ENCODE assay signal across 19 cellular contexts in the genomic region with DNA sequence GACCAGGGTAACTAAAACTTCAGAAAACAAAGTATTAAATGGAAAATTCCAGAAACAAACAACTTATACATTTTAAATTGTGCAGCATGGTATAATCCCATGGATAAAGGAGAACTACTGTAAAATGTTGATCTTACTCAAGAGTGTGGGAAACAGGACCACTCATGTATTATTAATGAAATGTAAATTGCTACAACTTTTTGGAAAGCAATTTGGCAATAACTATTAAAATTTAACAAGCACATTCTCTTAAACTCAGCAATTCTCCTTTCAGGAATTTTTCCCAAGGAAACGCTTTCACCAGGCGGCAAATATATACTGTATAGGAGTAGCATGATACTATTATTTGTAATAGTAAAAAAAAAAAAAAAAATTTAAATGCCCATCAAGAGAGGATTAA.
DNase-seq lines count a peak whose midpoint lies in the region; ATAC-seq and TF ChIP-seq lines count a peak whose summit lies in the region.
"Had no signal": no experiment of that assay in that cellular context is flagged by ENCODE, and none has a peak within 500 bp of the region (broad histone marks: within the 10 kb centered on the region; RNA-seq: fewer than 3 reads in every experiment).

No MANE protein-coding gene starts in this region.

- peaks cover 42% of the 10 kb centered on the region for H3K4me1 Mint-ChIP-seq in activated CD4-positive, alpha-beta memory T cell treated with anti-CD3 and anti-CD28 coated beads for 36 hours (ENCODE audit: low read depth)
- peaks cover 42% of the 10 kb centered on the region for H3K4me1 Mint-ChIP-seq in activated CD4-positive, alpha-beta memory T cell treated with anti-CD3 and anti-CD28 coated beads, Interleukin-2, amount 10 ng/mL, durations not matched to agents 7 days and 5 days
- H3K4me1 Mint-ChIP-seq in CD4-positive, alpha-beta T cell (ENCODE audit: low read depth) = peaks cover 44% of the 10 kb centered on the region
- peaks cover 36 to 46% (median 40%) of the 10 kb centered on the region in 7 donors for H3K4me1 Mint-ChIP-seq in naive thymus-derived CD4-positive, alpha-beta T cell

- H3K4me1 ChIP-seq in OCI-LY1 (ENCODE audit: insufficient read depth, low read length, severe bottlenecking) = peaks cover 74% of the 10 kb centered on the region
- peaks cover 59 to 74% of the 10 kb centered on the region in 2 donors for H3K4me1 ChIP-seq in naive thymus-derived CD4-positive, alpha-beta T cell (ENCODE audit: control insufficient read depth in 2 of 2, insufficient read depth in 2 of 2, low read length in 2 of 2)
- H3K4me1 ChIP-seq in stomach = peaks cover 0 to 12% (median 0%) of the 10 kb centered on the region in 4 donors
- no peaks in the 10 kb centered on the region for H3K4me1 ChIP-seq in hepatocyte (ENCODE audit: insufficient read depth)

- no peak for TF ChIP-seq EP300 in stomach (IDR thresholded peaks at IDR 0.05)

- no peak for TF ChIP-seq CTCF in CD4-positive, alpha-beta T cell (IDR thresholded peaks at IDR 0.05)
- TF ChIP-seq CTCF in OCI-LY1 (IDR thresholded peaks at IDR 0.05; ENCODE audit: low read length) (no peak), GM10248 (IDR thresholded peaks at IDR 0.05; ENCODE audit: control extremely low read depth, extremely low read depth, low read depth, missing control alignments) (no peak), stomach (IDR thresholded peaks at IDR 0.05) (no peak), hepatocyte (IDR thresholded peaks at IDR 0.05; ENCODE audit: poor library complexity) (no peak)

- H3K27me3 Mint-ChIP-seq in activated CD4-positive, alpha-beta memory T cell treated with anti-CD3 and anti-CD28 coated beads for 36 hours = no peaks in the 10 kb centered on the region
- H3K27me3 Mint-ChIP-seq in activated CD4-positive, alpha-beta memory T cell treated with anti-CD3 and anti-CD28 coated beads, Interleukin-2, amount 10 ng/mL, durations not matched to agents 7 days and 5 days = no peaks in the 10 kb centered on the region
- no peaks in the 10 kb centered on the region for H3K27me3 Mint-ChIP-seq in CD4-positive, alpha-beta T cell
- H3K27me3 Mint-ChIP-seq in naive thymus-derived CD4-positive, alpha-beta T cell = no peaks in the 10 kb centered on the region
- H3K27me3 Mint-ChIP-seq: CD8-positive, alpha-beta memory T cell had no signal

- H3K9ac ChIP-seq in OCI-LY1 (ENCODE audit: low read length) = peak overlapping the region; percentile 35; the same call in 1 of the 2 replicates

- H3K79me2 ChIP-seq in OCI-LY1 (ENCODE audit: insufficient read depth, low read length) = no peaks in the 10 kb centered on the region
- no peaks in the 10 kb centered on the region for H3K79me2 ChIP-seq in hepatocyte

- TF ChIP-seq POLR2A in stomach (IDR thresholded peaks at IDR 0.05) = no peak

- H3K9me2 ChIP-seq in OCI-LY1 (ENCODE audit: low read depth, low read length) (no peaks in the 10 kb centered on the region), hepatocyte (replicated peaks; ENCODE audit: insufficient read depth) (no peaks in the 10 kb centered on the region)

- no peaks in the 10 kb centered on the region for H4K20me1 ChIP-seq in OCI-LY1 (ENCODE audit: insufficient read depth, low read length)
- H4K20me1 ChIP-seq in hepatocyte (ENCODE audit: insufficient read depth, poor library complexity, severe bottlenecking) = no peaks in the 10 kb centered on the region

- H3K4me2 ChIP-seq in OCI-LY1 (ENCODE audit: low read length) = 0 out of 2 replicates have a peak overlapping the region, but pooled peaks have one; percentile 15
- no peak overlapping the region for H3K4me2 ChIP-seq in hepatocyte
- H3K4me2 ChIP-seq: PC-9 had no signal

- no peak overlapping the region for H2AFZ ChIP-seq in OCI-LY1 (ENCODE audit: low read length)
- H2AFZ ChIP-seq in hepatocyte = no peak overlapping the region
- H2AFZ ChIP-seq: PC-9 had no signal

- DNase-seq in activated CD4-positive, alpha-beta memory T cell treated with anti-CD3 and anti-CD28 coated beads for 36 hours = no peak
- no peak for DNase-seq in activated CD4-positive, alpha-beta memory T cell treated with anti-CD3 and anti-CD28 coated beads, Interleukin-2, amount 10 ng/mL, durations not matched to agents 7 days and 5 days
- no peak for DNase-seq in CD4-positive, alpha-beta T cell
- no peak for DNase-seq in naive thymus-derived CD4-positive, alpha-beta T cell
- DNase-seq in GM10248 (ENCODE audit: extremely low spot score) = no peak
- no peak for DNase-seq in stomach
- no peak for DNase-seq in hepatocyte (ENCODE audit: low spot score)
- DNase-seq: CD8-positive, alpha-beta memory T cell; DMS53; KBM-7; NCI-H1417 treated with DMSO at 0.1 percent for 48 hours; NCI-H2029; NCI-H345; NCI-H524 treated with DMSO at 0.1 percent for 48 hours; PC-9; SIG-M5 had no signal

- WGBS in stomach, 5 donors = 91 to 99% (median 96%) methylated on average over 2 of the region's 2 CpGs
- 82% methylated on average over 2 of the region's 2 CpGs for WGBS in hepatocyte (ENCODE audit: low lambda C conversion rate, missing lambda C conversion rate)

- no peak overlapping the region for H3K27ac ChIP-seq in CD4-positive, alpha-beta T cell (ENCODE audit: low read depth, low read length)
- H3K27ac ChIP-seq in OCI-LY1 (ENCODE audit: low read depth, low read length, poor library complexity, severe bottlenecking) = peak overlapping the region; percentile 91
- peak overlapping the region; percentile 52 for H3K27ac ChIP-seq in naive thymus-derived CD4-positive, alpha-beta T cell (ENCODE audit: low read depth, low read length)
- no peak overlapping the region for H3K27ac ChIP-seq in stomach
- H3K27ac ChIP-seq in hepatocyte = no peak overlapping the region
- H3K27ac ChIP-seq: PC-9, RWPE1 had no signal

- H3K4me3 ChIP-seq in OCI-LY1 (ENCODE audit: low read depth, low read length, poor library complexity, severe bottlenecking) = no peak overlapping the region
- H3K4me3 ChIP-seq in naive thymus-derived CD4-positive, alpha-beta T cell (ENCODE audit: low read length) = no peak overlapping the region
- no peak overlapping the region for H3K4me3 ChIP-seq in stomach
- no peak overlapping the region for H3K4me3 ChIP-seq in hepatocyte
- H3K4me3 ChIP-seq: PC-9 had no signal

- H3K27ac Mint-ChIP-seq in activated CD4-positive, alpha-beta memory T cell treated with anti-CD3 and anti-CD28 coated beads for 36 hours = peak overlapping the region; percentile 74
- no peak overlapping the region for H3K27ac Mint-ChIP-seq in activated CD4-positive, alpha-beta memory T cell treated with anti-CD3 and anti-CD28 coated beads, Interleukin-2, amount 10 ng/mL, durations not matched to agents 7 days and 5 days
- H3K27ac Mint-ChIP-seq in CD4-positive, alpha-beta T cell = peak overlapping the region; percentile 98
- peak overlapping the region in 6 of 9 donors; percentile 34 to 96 (median 72) for H3K27ac Mint-ChIP-seq in naive thymus-derived CD4-positive, alpha-beta T cell

- peaks cover 19% of the 10 kb centered on the region for H3K36me3 Mint-ChIP-seq in activated CD4-positive, alpha-beta memory T cell treated with anti-CD3 and anti-CD28 coated beads for 36 hours
- H3K36me3 Mint-ChIP-seq in activated CD4-positive, alpha-beta memory T cell treated with anti-CD3 and anti-CD28 coated beads, Interleukin-2, amount 10 ng/mL, durations not matched to agents 7 days and 5 days (ENCODE audit: low read depth) = peaks cover 5% of the 10 kb centered on the region
- H3K36me3 Mint-ChIP-seq in CD4-positive, alpha-beta T cell (ENCODE audit: low read depth) = peaks cover 6% of the 10 kb centered on the region
- peaks cover 0 to 7% (median 0%) of the 10 kb centered on the region in 5 donors for H3K36me3 Mint-ChIP-seq in naive thymus-derived CD4-positive, alpha-beta T cell

- H3K36me3 ChIP-seq in OCI-LY1 (ENCODE audit: insufficient read depth, low read length) (no peaks in the 10 kb centered on the region), stomach (no peaks in the 10 kb centered on the region), hepatocyte (replicated peaks; ENCODE audit: insufficient read depth, low read depth) (no peaks in the 10 kb centered on the region)
- H3K36me3 ChIP-seq in naive thymus-derived CD4-positive, alpha-beta T cell (ENCODE audit: control insufficient read depth in 2 of 3, insufficient read depth in 3 of 3, low read length in 3 of 3) = no peaks in the 10 kb centered on the region

- H3K27me3 ChIP-seq in CD4-positive, alpha-beta T cell (ENCODE audit: control insufficient read depth, insufficient read depth, low read length) = no peaks in the 10 kb centered on the region
- H3K27me3 ChIP-seq in OCI-LY1 (ENCODE audit: insufficient read depth, low read length) (no peaks in the 10 kb centered on the region), stomach (no peaks in the 10 kb centered on the region), hepatocyte (no peaks in the 10 kb centered on the region)
- H3K27me3 ChIP-seq in naive thymus-derived CD4-positive, alpha-beta T cell (ENCODE audit: control insufficient read depth in 2 of 2, insufficient read depth in 2 of 2, low read length in 2 of 2) = no peaks in the 10 kb centered on the region

- H3K4me3 Mint-ChIP-seq in activated CD4-positive, alpha-beta memory T cell treated with anti-CD3 and anti-CD28 coated beads for 36 hours = peak overlapping the region; percentile 20
- no peak overlapping the region for H3K4me3 Mint-ChIP-seq in activated CD4-positive, alpha-beta memory T cell treated with anti-CD3 and anti-CD28 coated beads, Interleukin-2, amount 10 ng/mL, durations not matched to agents 7 days and 5 days
- no peak overlapping the region for H3K4me3 Mint-ChIP-seq in CD4-positive, alpha-beta T cell
- peak overlapping the region in 4 of 10 donors; percentile 28 to 81 (median 66) for H3K4me3 Mint-ChIP-seq in naive thymus-derived CD4-positive, alpha-beta T cell

- no peaks in the 10 kb centered on the region for H3F3A ChIP-seq in OCI-LY1 (ENCODE audit: insufficient read depth, low read length)

- peaks cover 8% of the 10 kb centered on the region for H3K9me3 ChIP-seq in CD4-positive, alpha-beta T cell (ENCODE audit: control insufficient read depth, low read length)
- H3K9me3 ChIP-seq in OCI-LY1 (ENCODE audit: low read length) (peaks cover 12% of the 10 kb centered on the region), stomach (no peaks in the 10 kb centered on the region), hepatocyte (ENCODE audit: low read depth) (no peaks in the 10 kb centered on the region)
- H3K9me3 ChIP-seq in naive thymus-derived CD4-positive, alpha-beta T cell (ENCODE audit: control insufficient read depth in 2 of 3, low read length in 3 of 3) = peaks cover 0 to 12% (median 0%) of the 10 kb centered on the region in 3 experiments

- intact Hi-C loops in activated CD4-positive, alpha-beta memory T cell treated with anti-CD3 and anti-CD28 coated beads for 36 hours (cut with micrococcal nuclease) = loop anchor here (10.0 kb wide), 1 partner anchor 819 kb away; no protein-coding TSS in a partner anchor
- intact Hi-C loops in CD4-positive, alpha-beta T cell (cut with DNase I, micrococcal nuclease) = loop anchor here in 1 of 2 experiments (5.0 kb wide), 1 partner anchor 147 kb away; no protein-coding TSS in a partner anchor
- intact Hi-C loops in naive thymus-derived CD4-positive, alpha-beta T cell (cut with micrococcal nuclease) = loop anchor here (5.0 to 10.0 kb wide), 5 partner anchors 37 to 1639 kb away; partner anchors contain the start of genes ARID2 (in 1 of the 2), HDAC7 (in 1 of the 2), SENP1 (in 1 of the 2) and SLC38A1 (in 1 of the 2)
- intact Hi-C loops in stomach (cut with DNase I; ENCODE audit: low total_unique reads) = no loop called here

- ATAC-seq in CD4-positive, alpha-beta T cell (ENCODE audit: poor library complexity) = no peak
- ATAC-seq in naive thymus-derived CD4-positive, alpha-beta T cell = no peak
- ATAC-seq: HepG2 had no signal

- H3K9me3 Mint-ChIP-seq in activated CD4-positive, alpha-beta memory T cell treated with anti-CD3 and anti-CD28 coated beads for 36 hours = peaks cover 3% of the 10 kb centered on the region
- H3K9me3 Mint-ChIP-seq in activated CD4-positive, alpha-beta memory T cell treated with anti-CD3 and anti-CD28 coated beads, Interleukin-2, amount 10 ng/mL, durations not matched to agents 7 days and 5 days = peaks cover 2% of the 10 kb centered on the region
- no peaks in the 10 kb centered on the region for H3K9me3 Mint-ChIP-seq in CD4-positive, alpha-beta T cell
- peaks cover 0 to 7% (median 2%) of the 10 kb centered on the region in 11 donors for H3K9me3 Mint-ChIP-seq in naive thymus-derived CD4-positive, alpha-beta T cell
- H3K9me3 Mint-ChIP-seq: CD8-positive, alpha-beta memory T cell had no signal

- POLR2A ChIA-PET in activated CD4-positive, alpha-beta memory T cell treated with anti-CD3 and anti-CD28 coated beads for 36 hours (lab: Charles Lee) = interaction anchor here (1.0 to 1.6 kb wide), 4 partner anchors 27 to 156 kb away, joined by 3 to 10 read pairs (median 4); no protein-coding TSS in a partner anchor
- POLR2A ChIA-PET in activated CD4-positive, alpha-beta memory T cell treated with anti-CD3 and anti-CD28 coated beads, Interleukin-2, amount 10 ng/mL, durations not matched to agents 7 days and 5 days (lab: Charles Lee) = interaction anchor here (0.6 to 5.7 kb wide), 6 partner anchors 16 to 991 kb away, joined by 3 to 97 read pairs (median 4); no protein-coding TSS in a partner anchor
- POLR2A ChIA-PET in CD4-positive, alpha-beta T cell (lab: Charles Lee) = interaction anchor here (0.6 to 1.8 kb wide), 5 partner anchors 17 to 332 kb away, joined by 3 to 5 read pairs (median 4); partner anchors contain the start of genes AMIGO2 and PCED1B
- POLR2A ChIA-PET in naive thymus-derived CD4-positive, alpha-beta T cell (lab: Charles Lee) = interaction anchor here (0.7 to 2.3 kb wide), 8 partner anchors 12 to 242 kb away, joined by 3 to 5 read pairs (median 4); no protein-coding TSS in a partner anchor
- POLR2A ChIA-PET in GM10248 (lab: Yijun Ruan, JAX) = interaction anchor here (0.6 kb wide), 1 partner anchor 1373 kb away, joined by 4 read pairs; no protein-coding TSS in a partner anchor

- CTCF ChIA-PET in activated CD4-positive, alpha-beta memory T cell treated with anti-CD3 and anti-CD28 coated beads for 36 hours (lab: Charles Lee) = interaction anchor here (1.2 to 5.5 kb wide), 3 partner anchors 12 to 32 kb away, joined by 3 to 56 read pairs (median 3); no protein-coding TSS in a partner anchor
- CTCF ChIA-PET in activated CD4-positive, alpha-beta memory T cell treated with anti-CD3 and anti-CD28 coated beads, Interleukin-2, amount 10 ng/mL, durations not matched to agents 7 days and 5 days (lab: Charles Lee) = no interaction called here
- CTCF ChIA-PET in CD4-positive, alpha-beta T cell (lab: Charles Lee) = interaction anchor here (0.6 to 1.6 kb wide), 2 partner anchors 46 to 293 kb away, joined by 3 to 5 read pairs; no protein-coding TSS in a partner anchor
- CTCF ChIA-PET in naive thymus-derived CD4-positive, alpha-beta T cell (lab: Charles Lee) = interaction anchor here (1.1 kb wide), 1 partner anchor 44 kb away, joined by 3 read pairs; no protein-coding TSS in a partner anchor
- CTCF ChIA-PET in GM10248 (lab: Yijun Ruan, JAX) = no interaction called here

Comparison
In these comparisons a context has a peak if more than half of its experiments do, and no peak if none do; other contexts are left out.
1. CTCF ChIA-PET loops: an anchor here in activated CD4-positive, alpha-beta memory T cell treated with anti-CD3 and anti-CD28 coated beads for 36 hours (1.2 to 5.5 kb wide), CD4-positive, alpha-beta T cell (0.6 to 1.6 kb wide) and naive thymus-derived CD4-positive, alpha-beta T cell (1.1 kb wide); none called in activated CD4-positive, alpha-beta memory T cell treated with anti-CD3 and anti-CD28 coated beads, Interleukin-2, amount 10 ng/mL, durations not matched to agents 7 days and 5 days and GM10248.
2. H3K27ac ChIP-seq: peak in OCI-LY1 (single experiment) and naive thymus-derived CD4-positive, alpha-beta T cell (single experiment); none in CD4-positive, alpha-beta T cell (single experiment), stomach (0 of 5) and hepatocyte (single experiment).